In the genomic region with DNA sequence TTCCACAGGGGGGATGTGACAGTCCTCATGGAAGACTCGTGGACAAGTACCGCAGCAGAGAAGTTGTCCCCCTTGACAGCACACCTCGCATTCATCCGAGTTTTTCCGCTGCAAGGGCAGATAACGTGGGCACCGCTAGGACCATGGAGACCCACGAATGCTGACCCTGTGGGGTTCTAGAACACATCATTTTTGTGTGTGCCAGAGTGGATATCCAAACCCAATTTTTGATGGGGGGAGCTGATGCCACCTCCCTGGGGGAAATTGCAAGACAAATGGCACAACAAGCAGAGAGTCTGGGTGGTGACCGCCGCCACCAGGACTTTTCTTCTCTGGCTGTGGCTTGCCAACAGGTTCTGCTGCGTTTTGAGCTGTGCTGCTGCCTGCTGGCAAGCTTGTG, we compare ENCODE assay signal across 22 cellular contexts.
"Had no signal": no experiment of that assay in that cellular context is flagged by ENCODE, and none has a peak within 500 bp of the region (broad histone marks: within the 10 kb centered on the region; RNA-seq: fewer than 3 reads in every experiment).

No MANE protein-coding gene starts in this region.

- H3K4me3 Mint-ChIP-seq: IgD-negative memory B cell had no signal

- H3K36me3 ChIP-seq: SJCRH30 had no signal

- H3K9me3 Mint-ChIP-seq: IgD-negative memory B cell had no signal

- H3K27me3 Mint-ChIP-seq: IgD-negative memory B cell had no signal

- H3K4me3 ChIP-seq: K562, SJCRH30 had no signal

- H3K9me3 ChIP-seq: SJCRH30 had no signal

- H3K27ac ChIP-seq: HL-60, KMS-11, SJCRH30 had no signal

- ATAC-seq: K562, Panc1, Right ventricle myocardium inferior, SK-N-SH treated with all-trans-retinoic acid at 6 μM for 48 hours had no signal

- DNase-seq: Kasumi-1, MM.1S, NCI-H1092 treated with DMSO at 0.1 percent for 48 hours, NCI-H1436, NCI-H187, NCI-H2029, NCI-H2081 treated with DMSO at 0.1 percent for 48 hours, NCI-H2171, NCI-H226, NCI-H446, NCI-H510A, NCI-H524 treated with DMSO at 0.1 percent for 48 hours, NCI-H774, SHP77 treated with DMSO at 0.1 percent for 48 hours, SJCRH30 had no signal

- H3K4me1 Mint-ChIP-seq: IgD-negative memory B cell had no signal
